9 cellular contexts compared by ENCODE assay signal in the genomic region with DNA sequence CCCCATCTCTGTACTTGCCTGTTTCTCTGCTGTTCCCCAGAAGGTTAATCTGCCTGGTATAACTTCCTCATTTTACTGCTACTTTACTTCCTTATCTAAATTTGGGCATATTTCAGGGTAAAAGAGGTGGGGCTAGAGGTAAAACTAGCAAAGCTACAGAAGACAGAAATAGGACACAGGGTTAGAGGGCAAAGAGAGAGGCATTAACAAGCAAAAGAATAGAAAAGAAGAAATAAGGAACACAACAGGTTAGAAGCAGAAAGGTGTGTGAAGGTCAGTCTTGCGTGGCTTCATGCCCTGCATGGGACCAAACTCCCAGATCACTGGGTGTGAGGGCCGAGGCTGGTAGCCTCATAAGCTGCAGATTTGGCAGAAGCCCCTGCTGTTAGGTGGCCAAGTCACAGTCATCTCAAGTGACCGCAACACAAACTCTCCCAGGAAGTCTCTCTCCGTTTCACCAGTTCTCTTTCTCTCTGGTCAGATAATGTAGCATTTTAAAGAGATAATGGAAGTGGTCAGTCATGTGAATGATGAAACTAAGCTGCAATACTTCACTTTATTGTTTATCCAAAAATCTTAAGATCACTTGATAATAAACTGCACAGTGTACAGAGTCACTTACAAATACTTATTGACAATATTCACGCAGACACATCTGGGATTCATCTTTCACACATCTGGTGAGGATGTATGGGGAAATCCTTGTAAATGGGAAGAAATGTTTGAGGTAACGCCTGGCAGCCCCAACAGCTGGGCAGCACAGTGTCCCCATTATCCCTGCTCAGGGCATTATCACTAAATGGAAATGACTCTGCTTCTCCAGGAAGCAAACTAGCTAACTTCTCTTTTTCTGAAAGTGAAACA. TPM values are rescaled to one million over a fixed set of nuclear protein-coding genes. Genes with fewer than 3 reads are reported as not detected.
A peak's percentile ranks its signal among the peaks of the same experiment; 100 is the strongest.
DNase-seq lines count a peak whose midpoint lies in the region; ATAC-seq and TF ChIP-seq lines count a peak whose summit lies in the region.
"Had no signal": no experiment of that assay in that cellular context is flagged by ENCODE, and none has a peak within 500 bp of the region (broad histone marks: within the 10 kb centered on the region; RNA-seq: fewer than 3 reads in every experiment).

No MANE protein-coding gene starts in this region.

- H3K27me3 Mint-ChIP-seq in activated T-helper 17 cell treated with anti-CD3 and anti-CD28 coated beads, Interleukin-2, amount 50 U/mL, for 72 hours, result no peaks in the 10 kb centered on the region

- peaks cover 4% of the 10 kb centered on the region for H3K9me3 Mint-ChIP-seq in activated T-helper 17 cell treated with anti-CD3 and anti-CD28 coated beads, Interleukin-2, amount 50 U/mL, for 72 hours

- ATAC-seq in GM19351 (IDR thresholded peaks at IDR 0.05; ENCODE audit: unreplicated experiment) (peak; percentile 43), HG03280 (IDR thresholded peaks at IDR 0.05; ENCODE audit: unreplicated experiment) (peak; percentile 44)
- no peak for ATAC-seq in activated T-helper 17 cell treated with anti-CD3 and anti-CD28 coated beads, Interleukin-2, amount 50 U/mL, for 72 hours (replicated peaks)

- no peak overlapping the region for H3K4me3 Mint-ChIP-seq in activated T-helper 17 cell treated with anti-CD3 and anti-CD28 coated beads, Interleukin-2, amount 50 U/mL, for 72 hours

- peaks cover 6% of the 10 kb centered on the region for H3K36me3 Mint-ChIP-seq in activated T-helper 17 cell treated with anti-CD3 and anti-CD28 coated beads, Interleukin-2, amount 50 U/mL, for 72 hours (ENCODE audit: low read depth)

- TF ChIP-seq CTCF in GM13976 (IDR thresholded peaks at IDR 0.05; ENCODE audit: borderline replicate concordance, control extremely low read depth, extremely low read depth, insufficient read depth, missing control alignments), result no peak

- H3K27ac Mint-ChIP-seq in activated T-helper 17 cell treated with anti-CD3 and anti-CD28 coated beads, Interleukin-2, amount 50 U/mL, for 72 hours, result peak overlapping the region; percentile 0

- peaks cover 20% of the 10 kb centered on the region for H3K4me1 Mint-ChIP-seq in activated T-helper 17 cell treated with anti-CD3 and anti-CD28 coated beads, Interleukin-2, amount 50 U/mL, for 72 hours

- peak; percentile 79 to 90 for DNase-seq in AML-193 (lab: John Stamatoyannopoulos, UW)
- no peak for DNase-seq in stimulated activated CD4-positive, alpha-beta T cell treated with anti-CD3 and anti-CD28 coated beads, Interleukin-4, amount 100 ng/mL, for 4 hours
- DNase-seq in GM13976 (ENCODE audit: low spot score), result no peak
- DNase-seq in midbrain (lab: John Stamatoyannopoulos, UW), result no peak
- DNase-seq in LoVo (ENCODE audit: low spot score), result no peak
- DNase-seq: NCI-H82 had no signal

- in situ Hi-C loops in GM13976 (cut with MboI; ENCODE audit: low sequenced_read_pairs, unreplicated experiment), result no loop called here

RNA-seq across cellular contexts. Expression of gene TMEM154, which starts 16.4 kb away (rescaled TPM):
- total RNA-seq in activated T-helper 17 cell treated with anti-CD3 and anti-CD28 coated beads, Interleukin-2, amount 50 U/mL, for 72 hours, result 10 to 100 TPM in 1 of 2 donors, 1 to 10 TPM in 1; 8.6 to 18.0 TPM

Comparison
In these comparisons a context has a peak if more than half of its experiments do, and no peak if none do; other contexts are left out.
1. DNase-seq: peak in AML-193 (2 of 2); none in stimulated activated CD4-positive, alpha-beta T cell treated with anti-CD3 and anti-CD28 coated beads, Interleukin-4, amount 100 ng/mL, for 4 hours (0 of 2), GM13976 (single experiment), midbrain (single experiment) and LoVo (single experiment).